Comparison of ENCODE assay signal across 20 cellular contexts in the genomic region with DNA sequence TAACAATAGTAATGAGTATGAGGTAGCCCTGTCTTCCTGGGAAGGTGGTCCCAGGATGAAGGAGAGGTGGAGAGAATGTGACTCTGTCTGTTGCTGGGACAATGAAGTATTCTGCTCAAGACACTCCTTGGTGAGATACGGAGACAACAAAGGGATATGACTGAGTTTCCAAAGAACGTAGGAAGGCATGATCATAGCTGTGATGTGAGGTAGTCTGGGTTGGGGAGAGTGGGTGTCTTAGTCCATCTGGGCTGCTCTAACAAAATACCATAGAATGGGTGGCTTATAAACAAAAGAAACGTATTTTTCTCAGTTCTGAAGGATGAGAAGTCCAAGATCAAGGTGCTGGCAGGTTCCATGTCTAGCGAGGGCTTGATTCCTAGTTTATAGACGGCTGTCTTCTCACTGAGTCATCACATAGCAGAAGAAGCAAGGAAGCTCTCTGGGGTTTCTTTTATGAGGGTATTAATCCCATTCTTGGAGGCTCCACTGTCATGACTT.
DNase-seq lines count a peak whose midpoint lies in the region; ATAC-seq and TF ChIP-seq lines count a peak whose summit lies in the region.
"Had no signal": no experiment of that assay in that cellular context is flagged by ENCODE, and none has a peak within 500 bp of the region (broad histone marks: within the 10 kb centered on the region; RNA-seq: fewer than 3 reads in every experiment).

No MANE protein-coding gene starts in this region.

- no peaks in the 10 kb centered on the region for H3K79me2 ChIP-seq in GM23248 (ENCODE audit: insufficient read depth)

- H3K4me1 ChIP-seq in GM23248 (ENCODE audit: insufficient read depth): peaks cover 22% of the 10 kb centered on the region
- peaks cover 19% of the 10 kb centered on the region for H3K4me1 ChIP-seq in SJSA1 (replicated peaks)
- H3K4me1 ChIP-seq: pancreas, thyroid gland had no signal

- H3K27ac ChIP-seq in GM23248 (peak overlapping the region; percentile 56), SJSA1 (peak overlapping the region; percentile 80)
- H3K27ac ChIP-seq: pancreas, thyroid gland had no signal

- H3K36me3 ChIP-seq in GM23248 (ENCODE audit: low read depth) (no peaks in the 10 kb centered on the region), SJSA1 (no peaks in the 10 kb centered on the region)
- H3K36me3 ChIP-seq: pancreas, thyroid gland had no signal

- 2 to 3% methylated on average over 5 of the region's 5 CpGs for WGBS in GM23248 (ENCODE audit: low coverage in 1 of 2, low lambda C conversion rate in 2 of 2, missing lambda C conversion rate in 2 of 2), 2 experiments

- no peaks in the 10 kb centered on the region for H3K27me3 ChIP-seq in GM23248 (replicated peaks; ENCODE audit: insufficient read depth)
- no peaks in the 10 kb centered on the region for H3K27me3 ChIP-seq in SJSA1 (replicated peaks)
- H3K27me3 ChIP-seq: pancreas, thyroid gland had no signal

- H3F3A ChIP-seq in GM23248 (ENCODE audit: insufficient read depth): peaks cover 13% of the 10 kb centered on the region

- H3K4me2 ChIP-seq in GM23248 (ENCODE audit: unreplicated experiment): peak overlapping the region; percentile 65

- H3K4me3 ChIP-seq in GM23248: peak overlapping the region; percentile 33
- no peak overlapping the region for H3K4me3 ChIP-seq in SJSA1
- H3K4me3 ChIP-seq in fibroblast of the aortic adventitia (ENCODE audit: low read depth, low read length): no peak overlapping the region
- H3K4me3 ChIP-seq in skeletal muscle cell (ENCODE audit: low read depth, low read length): no peak overlapping the region
- H3K4me3 ChIP-seq: K562, mucosa of descending colon, pancreas, thyroid gland had no signal

- H4K20me1 ChIP-seq in GM23248 (ENCODE audit: insufficient read depth): no peaks in the 10 kb centered on the region

- TF ChIP-seq CTCF in fibroblast of the aortic adventitia (IDR thresholded peaks at IDR 0.05; ENCODE audit: insufficient read depth, low read length): no peak

- H3K9me2 ChIP-seq in GM23248 (ENCODE audit: insufficient read depth): no peaks in the 10 kb centered on the region

- in situ Hi-C loops in GM23248 (cut with MboI): no loop called here

- no peak for ATAC-seq in GM18520 (IDR thresholded peaks at IDR 0.05; ENCODE audit: unreplicated experiment)
- no peak for ATAC-seq in HG03095 (IDR thresholded peaks at IDR 0.05; ENCODE audit: unreplicated experiment)
- ATAC-seq: K562, mucosa of descending colon had no signal

- peak overlapping the region; percentile 41 for H2AFZ ChIP-seq in GM23248

- DNase-seq in GM23248: peak; percentile 79
- peak; percentile 48 to 73 for DNase-seq in SJSA1 (ENCODE audit: low read depth in 1 of 2, low spot score in 2 of 2)
- DNase-seq in fibroblast of the aortic adventitia (ENCODE audit: low read depth): peak; percentile 10
- DNase-seq in skeletal muscle cell (ENCODE audit: low read depth): peak; percentile 16
- no peak for DNase-seq in AML-193 (lab: John Stamatoyannopoulos, UW)
- DNase-seq in pons (ENCODE audit: low spot score): no peak
- DNase-seq: activated CD4-positive, alpha-beta T cell treated with anti-CD3 and anti-CD28 coated beads, Interleukin-2, amount 50 U/mL, for 48 hours; activated T-cell treated with anti-CD3 and anti-CD28 coated beads, Interleukin-2, amount 50 U/mL, for 24 hours; C1 segment of cervical spinal cord; kidney glomerular epithelial cell; mucosa of descending colon; NCI-H1105; NCI-H2107; NCI-H69; pancreas; RPMI8226; thyroid gland had no signal

- H3K9ac ChIP-seq in GM23248: no peak overlapping the region

- no peaks in the 10 kb centered on the region for H3K9me3 ChIP-seq in GM23248 (ENCODE audit: low read depth)
- H3K9me3 ChIP-seq in SJSA1 (replicated peaks): no peaks in the 10 kb centered on the region
- H3K9me3 ChIP-seq: mucosa of descending colon, pancreas, thyroid gland had no signal

Comparison
In these comparisons a context has a peak if more than half of its experiments do, and no peak if none do; other contexts are left out.
1. DNase-seq: peak in GM23248 (single experiment), SJSA1 (2 of 2), fibroblast of the aortic adventitia (single experiment) and skeletal muscle cell (single experiment); none in AML-193 (0 of 2) and pons (single experiment).